1 cellular context compared by ENCODE assay signal in the genomic region with DNA sequence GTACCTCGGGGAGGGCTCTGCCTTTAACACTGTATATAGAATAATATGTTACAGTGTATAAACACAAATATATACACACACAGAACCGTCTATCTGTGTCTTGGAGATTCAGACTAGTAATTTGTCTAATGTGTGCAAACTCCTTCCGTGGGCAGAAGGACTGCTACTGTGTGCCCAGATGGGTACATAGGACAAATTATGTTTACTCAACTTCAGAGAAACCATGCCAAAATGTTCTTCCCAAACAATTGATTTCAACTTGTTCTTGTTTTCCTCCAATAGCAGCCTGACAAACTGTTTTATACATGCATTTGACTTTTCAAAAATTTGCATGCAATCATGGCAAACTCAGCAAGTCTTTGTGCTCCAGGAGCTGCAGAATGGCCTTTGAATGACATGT.
TF ChIP-seq lines count a peak whose summit lies in the region.

No MANE protein-coding gene starts in this region.

TF ChIP-seq in IMR-90, 13 proteins besides CTCF, POLR2A, EP300 and RAD21 (continued from another document):
- TF ChIP-seq, protein P1, sequence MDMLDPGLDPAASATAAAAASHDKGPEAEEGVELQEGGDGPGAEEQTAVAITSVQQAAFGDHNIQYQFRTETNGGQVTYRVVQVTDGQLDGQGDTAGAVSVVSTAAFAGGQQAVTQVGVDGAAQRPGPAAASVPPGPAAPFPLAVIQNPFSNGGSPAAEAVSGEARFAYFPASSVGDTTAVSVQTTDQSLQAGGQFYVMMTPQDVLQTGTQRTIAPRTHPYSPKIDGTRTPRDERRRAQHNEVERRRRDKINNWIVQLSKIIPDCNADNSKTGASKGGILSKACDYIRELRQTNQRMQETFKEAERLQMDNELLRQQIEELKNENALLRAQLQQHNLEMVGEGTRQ (IDR thresholded peaks at IDR 0.05; ENCODE audit: low read depth, low read length): no peak
- TF ChIP-seq NFE2L2 (IDR thresholded peaks at IDR 0.05; ENCODE audit: low read depth, low read length) (no peak), CHD1 (IDR thresholded peaks at IDR 0.05; ENCODE audit: low read depth, low read length) (no peak), RFX5 (IDR thresholded peaks at IDR 0.05; ENCODE audit: low read depth, low read length) (no peak), MXI1 (IDR thresholded peaks at IDR 0.05; ENCODE audit: borderline replicate concordance, low read depth, low read length) (no peak), MAZ (IDR thresholded peaks at IDR 0.05; ENCODE audit: borderline replicate concordance, low read depth, low read length) (no peak), RCOR1 (IDR thresholded peaks at IDR 0.05; ENCODE audit: insufficient replicate concordance, low read length) (no peak), MAFK (IDR thresholded peaks at IDR 0.05; ENCODE audit: low read depth, low read length) (no peak)
